Comparison of ENCODE assay signal across 28 cellular contexts in the genomic region with DNA sequence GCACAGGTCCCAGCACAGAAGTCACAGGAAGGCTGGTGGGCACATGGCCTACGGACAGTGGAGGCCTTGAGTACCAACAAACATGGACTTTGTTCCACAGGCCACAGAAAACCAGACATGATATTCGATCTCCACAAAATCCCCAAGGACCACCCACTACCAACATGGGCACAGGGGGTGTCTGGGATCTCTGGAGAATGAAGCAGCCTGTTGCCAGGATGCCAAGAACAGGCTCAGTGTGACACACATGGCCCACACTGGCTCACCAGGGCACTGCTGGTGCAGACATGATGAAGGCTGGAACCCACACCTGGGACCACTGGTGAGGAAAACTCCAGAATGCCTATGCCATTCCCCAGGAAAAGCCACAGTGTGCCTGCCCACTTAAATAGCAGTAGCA.
"Had no signal": no experiment of that assay in that cellular context is flagged by ENCODE, and none has a peak within 500 bp of the region (broad histone marks: within the 10 kb centered on the region; RNA-seq: fewer than 3 reads in every experiment).

No MANE protein-coding gene starts in this region.

- FAIRE-seq: bronchial epithelial cell, keratinocyte, TTC549 had no signal

- H3K27ac Mint-ChIP-seq: activated naive CD4-positive, alpha-beta T cell treated with anti-CD3 and anti-CD28 coated beads, Interleukin-2, amount 50 U/mL, for 24 hours; memory B cell; T-helper 1 cell treated with Interleukin-12 subunit alpha and Interleukin-12 subunit beta and Interleukin-4 antibody, amounts not matched to agents 30 μg/mL and 1 μg/mL, for 36 hours had no signal

- H3K27me3 Mint-ChIP-seq: activated naive CD4-positive, alpha-beta T cell treated with anti-CD3 and anti-CD28 coated beads, Interleukin-2, amount 50 U/mL, for 24 hours had no signal

- ATAC-seq: activated CD4-positive, CD25-positive, alpha-beta regulatory T cell treated with anti-CD3 and anti-CD28 coated beads, Interleukin-2, amount 50 U/mL, for 24 hours; gastrocnemius medialis; left colon; naive thymus-derived CD8-positive, alpha-beta T cell; stimulated activated naive CD8-positive, alpha-beta T cell treated with anti-CD3 and anti-CD28 coated beads, Interleukin-15, Interleukin-2, amounts not matched to agents 100 U/mL and 50 U/mL, for 24 hours had no signal

- H3K9me3 ChIP-seq: colonic mucosa, gastrocnemius medialis, right atrium auricular region, uterus had no signal

- H3K4me3 ChIP-seq: colonic mucosa, gastrocnemius medialis, right atrium auricular region, uterus had no signal

- H3K27me3 ChIP-seq: colonic mucosa, gastrocnemius medialis, right atrium auricular region, uterus had no signal

- H3K36me3 Mint-ChIP-seq: activated naive CD4-positive, alpha-beta T cell treated with anti-CD3 and anti-CD28 coated beads, Interleukin-2, amount 50 U/mL, for 24 hours; memory B cell; naive thymus-derived CD8-positive, alpha-beta T cell had no signal

- H3K4me1 ChIP-seq: colonic mucosa, uterus had no signal

- H3K9me3 Mint-ChIP-seq: activated naive CD4-positive, alpha-beta T cell treated with anti-CD3 and anti-CD28 coated beads, Interleukin-2, amount 50 U/mL, for 24 hours; memory B cell; naive thymus-derived CD8-positive, alpha-beta T cell; neural crest cell; T-helper 1 cell treated with Interleukin-12 subunit alpha and Interleukin-12 subunit beta and Interleukin-4 antibody, amounts not matched to agents 30 μg/mL and 1 μg/mL, for 36 hours had no signal

- DNase-seq: activated CD4-positive, alpha-beta T cell treated with anti-CD3 and anti-CD28 coated beads for 48 hours; activated CD4-positive, alpha-beta T cell treated with anti-CD3 and anti-CD28 coated beads, Interleukin-2, amount 50 U/mL, for 48 hours; activated CD8-positive, alpha-beta memory T cell treated with anti-CD3 and anti-CD28 coated beads for 24 hours; anterior cingulate cortex; colonic mucosa; effector CD8-positive, alpha-beta T cell; erythroblast; gastrocnemius medialis; hippocampal formation; left colon; naive thymus-derived CD8-positive, alpha-beta T cell; nucleus accumbens; stimulated activated CD4-positive, alpha-beta T cell treated with anti-CD3 and anti-CD28 coated beads, Interleukin-2, amount 100 ng/mL, for 48 hours; stimulated activated naive CD8-positive, alpha-beta T cell treated with anti-CD3 and anti-CD28 coated beads, Interleukin-15, Interleukin-2, amounts not matched to agents 100 U/mL and 50 U/mL, for 24 hours; SW 1271; T-helper 9 cell had no signal

- H3K4me1 Mint-ChIP-seq: memory B cell had no signal

- H3K36me3 ChIP-seq: colonic mucosa, gastrocnemius medialis, right atrium auricular region, uterus had no signal

- H3K9ac ChIP-seq: parathyroid adenoma had no signal

- H3K4me3 Mint-ChIP-seq: activated naive CD4-positive, alpha-beta T cell treated with anti-CD3 and anti-CD28 coated beads, Interleukin-2, amount 50 U/mL, for 24 hours; memory B cell; neural crest cell; T-helper 1 cell treated with Interleukin-12 subunit alpha and Interleukin-12 subunit beta and Interleukin-4 antibody, amounts not matched to agents 30 μg/mL and 1 μg/mL, for 36 hours had no signal

- H3K27ac ChIP-seq: colonic mucosa, gastrocnemius medialis, parathyroid adenoma, right atrium auricular region, uterus, VCaP had no signal
